In the genomic region with DNA sequence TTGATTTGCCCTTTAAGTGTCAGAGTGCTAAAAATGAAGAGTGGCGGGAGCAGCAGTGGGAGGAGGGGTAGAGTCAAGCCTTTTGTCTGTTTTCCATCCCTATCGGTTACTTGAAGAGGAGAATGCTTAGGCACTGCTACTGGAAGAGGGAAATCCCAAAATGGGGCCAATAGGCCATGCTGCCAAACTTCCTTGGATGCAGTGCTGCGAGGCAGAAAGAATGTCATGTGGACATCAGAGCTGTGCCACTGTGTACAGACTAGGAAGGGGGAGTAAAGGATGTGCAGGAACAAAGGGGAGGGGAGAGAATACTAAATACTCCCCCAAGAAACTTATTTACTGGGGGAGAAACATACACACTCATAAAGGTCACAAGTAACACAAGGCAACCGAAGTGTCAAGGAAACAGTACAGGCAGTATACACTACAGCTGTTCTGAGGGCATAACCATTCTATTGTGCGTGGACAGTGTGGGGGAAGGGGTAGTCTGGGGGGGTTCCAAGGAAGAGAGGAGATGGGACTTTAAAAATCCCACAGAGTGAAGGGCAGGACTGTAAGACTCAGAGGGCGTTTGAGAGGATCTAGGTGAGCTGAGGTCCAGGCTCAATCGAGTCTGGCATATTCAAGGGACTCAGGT, we compare ENCODE assay signal across 21 cellular contexts.
DNase-seq lines count a peak whose midpoint lies in the region; ATAC-seq and TF ChIP-seq lines count a peak whose summit lies in the region.
"Had no signal": no experiment of that assay in that cellular context is flagged by ENCODE, and none has a peak within 500 bp of the region (broad histone marks: within the 10 kb centered on the region; RNA-seq: fewer than 3 reads in every experiment).

No MANE protein-coding gene starts in this region.

- intact Hi-C loops in Right ventricle myocardium inferior (cut with DNase I) (no loop called here), cardiac septum (cut with DNase I) (no loop called here), heart right ventricle (cut with DNase I) (loop anchor here in 1 of 10 donors (5.0 kb wide), 1 partner anchor 1062 kb away; no protein-coding TSS in a partner anchor), right cardiac atrium (cut with DNase I) (no loop called here), left ventricle myocardium inferior (cut with micrococcal nuclease) (no loop called here)

- no peak for TF ChIP-seq CTCF in heart right ventricle (IDR thresholded peaks at IDR 0.05)
- no peak for TF ChIP-seq CTCF in left ventricle myocardium inferior (IDR thresholded peaks at IDR 0.05; ENCODE audit: borderline replicate concordance)
- TF ChIP-seq CTCF in WERI-Rb-1 (IDR thresholded peaks at IDR 0.05; ENCODE audit: low read depth, low read length): no peak

- no peak for DNase-seq in Right ventricle myocardium inferior (ENCODE audit: missing footprints)
- no peak for DNase-seq in cardiac septum (ENCODE audit: low spot score)
- peak in 1 of 2 donors; percentile 30 for DNase-seq in heart right ventricle
- no peak for DNase-seq in right cardiac atrium
- peak; percentile 21 for DNase-seq in left ventricle myocardium inferior
- no peak for DNase-seq in WERI-Rb-1
- DNase-seq: 8988T; ACHN; AML-193; BE2C; Caco-2; CD4-positive, CD25-positive, alpha-beta regulatory T cell; CD8-positive, alpha-beta T cell; DMS153; DND-41; GOT3; HFFc6 had no signal

- H3K27ac ChIP-seq in heart right ventricle: no peak overlapping the region
- H3K27ac ChIP-seq in right cardiac atrium (ENCODE audit: low read length): no peak overlapping the region
- H3K27ac ChIP-seq in left ventricle myocardium inferior (replicated peaks): no peak overlapping the region
- H3K27ac ChIP-seq in WERI-Rb-1: no peak overlapping the region
- H3K27ac ChIP-seq: A549, C4-2B had no signal

- no peak overlapping the region for H3K4me3 ChIP-seq in heart right ventricle
- H3K4me3 ChIP-seq in right cardiac atrium (ENCODE audit: low read length): no peak overlapping the region
- H3K4me3 ChIP-seq in left ventricle myocardium inferior: no peak overlapping the region
- H3K4me3 ChIP-seq in WERI-Rb-1 (ENCODE audit: low read depth, low read length): no peak overlapping the region
- H3K4me3 ChIP-seq: A549, HAP-1 had no signal

- H3K9me3 ChIP-seq in heart right ventricle (no peaks in the 10 kb centered on the region), right cardiac atrium (ENCODE audit: control insufficient read depth, low read length) (no peaks in the 10 kb centered on the region), left ventricle myocardium inferior (replicated peaks) (no peaks in the 10 kb centered on the region), WERI-Rb-1 (ENCODE audit: severe bottlenecking) (no peaks in the 10 kb centered on the region)
- H3K9me3 ChIP-seq: A549, BE2C, Caco-2, HAP-1 had no signal

- ATAC-seq in Right ventricle myocardium inferior (peak; percentile 80), heart right ventricle (peak in 7 of 8 donors; percentile 65 to 97 (median 80)), right cardiac atrium (no peak), HG02938 (IDR thresholded peaks at IDR 0.05; ENCODE audit: unreplicated experiment) (no peak)
- ATAC-seq: A549; CD8-positive, alpha-beta T cell had no signal

- no peaks in the 10 kb centered on the region for H3K27me3 ChIP-seq in heart right ventricle
- H3K27me3 ChIP-seq in right cardiac atrium (ENCODE audit: control insufficient read depth, insufficient read depth): no peaks in the 10 kb centered on the region
- H3K27me3 ChIP-seq in left ventricle myocardium inferior (ENCODE audit: low read depth): no peaks in the 10 kb centered on the region
- no peaks in the 10 kb centered on the region for H3K27me3 ChIP-seq in WERI-Rb-1 (ENCODE audit: insufficient read depth, low read depth, severe bottlenecking)
- H3K27me3 ChIP-seq: BE2C had no signal

- H3K36me3 ChIP-seq in heart right ventricle (no peaks in the 10 kb centered on the region), left ventricle myocardium inferior (no peaks in the 10 kb centered on the region), WERI-Rb-1 (no peaks in the 10 kb centered on the region)
- H3K36me3 ChIP-seq: BE2C, HAP-1 had no signal

- WGBS in heart right ventricle, 2 donors: 68 to 76% methylated on average over 7 of the region's 7 CpGs
- WGBS in right cardiac atrium: 74% methylated on average over 7 of the region's 7 CpGs

- H3K4me1 ChIP-seq in heart right ventricle: peaks cover 0 to 15% (median 5%) of the 10 kb centered on the region in 9 donors
- H3K4me1 ChIP-seq in right cardiac atrium (ENCODE audit: control insufficient read depth, insufficient read depth, low read length): no peaks in the 10 kb centered on the region
- H3K4me1 ChIP-seq in left ventricle myocardium inferior: peaks cover 30% of the 10 kb centered on the region
- H3K4me1 ChIP-seq: Caco-2, HAP-1 had no signal

Comparison
In these comparisons a context has a peak if more than half of its experiments do, and no peak if none do; other contexts are left out.
1. ATAC-seq: peak in Right ventricle myocardium inferior (single experiment) and heart right ventricle (7 of 8); none in right cardiac atrium (0 of 2) and HG02938 (single experiment).